In the genomic region with DNA sequence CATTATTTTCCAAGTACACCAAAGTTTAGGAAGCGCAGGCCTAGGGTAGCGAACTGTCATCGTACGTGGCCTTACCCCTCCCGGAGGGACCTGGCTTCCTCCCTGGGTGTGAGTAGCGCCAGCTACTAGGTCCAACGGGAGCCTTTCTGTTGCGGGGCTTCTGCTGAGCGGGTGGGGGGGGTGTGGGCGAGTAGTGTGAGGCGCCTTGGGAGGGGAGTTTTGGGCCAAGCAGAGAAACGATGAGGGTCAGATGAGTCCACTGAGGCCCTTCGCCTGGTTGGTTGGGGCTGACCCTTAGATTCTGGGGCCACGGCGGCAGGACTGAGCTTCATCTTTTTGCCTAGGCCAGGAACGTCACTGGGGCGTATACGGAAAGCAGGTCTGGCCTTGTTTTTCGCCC, we compare ENCODE assay signal across 8 cellular contexts. TPM values are rescaled to one million over a fixed set of nuclear protein-coding genes. Genes with fewer than 3 reads are reported as not detected.
DNase-seq lines count a peak whose midpoint lies in the region; ATAC-seq and TF ChIP-seq lines count a peak whose summit lies in the region.

No MANE protein-coding gene starts in this region.

- H3K9me3 ChIP-seq in mammary epithelial cell (replicated peaks; ENCODE audit: insufficient read depth, low read length) (no peaks in the 10 kb centered on the region), aorta (ENCODE audit: control insufficient read depth, low read length) (no peaks in the 10 kb centered on the region)

- peak overlapping the region; percentile 0 for H3K9ac ChIP-seq in mammary epithelial cell (ENCODE audit: insufficient read depth, low read length)

- no peaks in the 10 kb centered on the region for H3K27me3 ChIP-seq in mammary epithelial cell (ENCODE audit: insufficient read depth, low read length)
- no peaks in the 10 kb centered on the region for H3K27me3 ChIP-seq in aorta (ENCODE audit: control insufficient read depth in 1 of 2, insufficient read depth in 2 of 2, low read length in 1 of 2)

- peak overlapping the region; percentile 96 for H3K4me2 ChIP-seq in mammary epithelial cell (ENCODE audit: insufficient read depth, low read depth, low read length)

- in situ Hi-C loops in mammary epithelial cell (cut with MboI; ENCODE audit: low sequenced_read_pairs in 2 of 2): no loop called here

- DNase-seq in stimulated activated CD8-positive, alpha-beta memory T cell treated with anti-CD3 and anti-CD28 coated beads, Interleukin-12 subunit alpha, Interleukin-12 subunit beta, amount 100 ng/mL, for 4 hours (ENCODE audit: low read depth): peak; percentile 4
- DNase-seq in stimulated activated CD8-positive, alpha-beta memory T cell treated with anti-CD3 and anti-CD28 coated beads, Interleukin-4, amount 100 ng/mL, for 48 hours: no peak
- no peak for DNase-seq in mammary epithelial cell
- peak; percentile 30 for DNase-seq in midbrain (lab: John Stamatoyannopoulos, UW)
- peak in 1 of 2 donors; percentile 57 for DNase-seq in aorta
- no peak for DNase-seq in NCI-H2196 treated with DMSO at 0.1 percent for 48 hours (lab: John Stamatoyannopoulos, UW; ENCODE audit: unreplicated experiment)
- no peak for DNase-seq in cortex of kidney (lab: John Stamatoyannopoulos, UW)
- DNase-seq in kidney tubule cell (ENCODE audit: low spot score): no peak

- H2AFZ ChIP-seq in mammary epithelial cell (ENCODE audit: low read depth, low read length): peak overlapping the region; percentile 92

- no peaks in the 10 kb centered on the region for H3K79me2 ChIP-seq in mammary epithelial cell (ENCODE audit: insufficient read depth, low read length)

- H3K4me3 ChIP-seq in mammary epithelial cell (replicated peaks in 1 of 3; ENCODE audit: insufficient read depth in 1 of 3, low read depth in 2 of 3, low read length in 3 of 3): peak overlapping the region; percentile 63 to 78 (median 65)
- peak overlapping the region; percentile 80 to 83 for H3K4me3 ChIP-seq in aorta (ENCODE audit: low read length in 2 of 2)

- peaks cover 24% of the 10 kb centered on the region for H3K4me1 ChIP-seq in mammary epithelial cell (ENCODE audit: insufficient read depth, low read length)
- no peaks in the 10 kb centered on the region for H3K4me1 ChIP-seq in aorta (ENCODE audit: control insufficient read depth in 1 of 2, insufficient read depth in 2 of 2, low read length in 2 of 2)

- dilution Hi-C loops in mammary epithelial cell (cut with HindIII; ENCODE audit: low sequenced_read_pairs): no loop called here

- H4K20me1 ChIP-seq in mammary epithelial cell (ENCODE audit: insufficient read depth, low read length): no peaks in the 10 kb centered on the region

- no peak for ATAC-seq in aorta (ENCODE audit: low FRiP score)

- H3K27ac ChIP-seq in mammary epithelial cell (ENCODE audit: insufficient read depth, low read depth, low read length) (peak overlapping the region; percentile 2), aorta (ENCODE audit: low read depth in 1 of 2, low read length in 2 of 2) (peak overlapping the region in 1 of 2 donors; percentile 19)

- intact Hi-C loops in mammary epithelial cell (cut with micrococcal nuclease): loop anchor here (5.0 kb wide), 2 partner anchors 80 to 95 kb away; a partner anchor contains a TSS
- intact Hi-C loops in aorta (cut with DNase I): loop anchor here in 1 of 2 donors (10.0 kb wide), 1 partner anchor 212 kb away; no protein-coding TSS in a partner anchor

- BruUV-seq in mammary epithelial cell (replicated peaks; lab: Mats Ljungman, UMichigan): no TSS peak

- CTCF ChIA-PET in mammary epithelial cell (lab: Charles Lee; ENCODE audit: low non-redundant PET): no interaction called here

- TF ChIP-seq CTCF in mammary epithelial cell (conservative IDR thresholded peaks at IDR 0.05 in 1 of 2, IDR thresholded peaks at IDR 0.05 in 1 of 2; ENCODE audit: extremely low read depth in 1 of 2, insufficient read depth in 1 of 2, low read depth in 1 of 2, low read length in 2 of 2): no peak

- H3K36me3 ChIP-seq in mammary epithelial cell (ENCODE audit: insufficient read depth, low read length) (peaks cover 3% of the 10 kb centered on the region), aorta (ENCODE audit: control insufficient read depth in 1 of 2, insufficient read depth in 2 of 2, low read length in 1 of 2) (no peaks in the 10 kb centered on the region)

- WGBS in mammary epithelial cell (ENCODE audit: low coverage, missing lambda C conversion rate): 36% methylated on average over 3 of the region's 19 CpGs
- WGBS in aorta, 2 donors: 9 to 15% methylated on average over 19 of the region's 19 CpGs

RNA-seq across cellular contexts. Expression of a gene that starts 0.9 kb away (rescaled TPM):
- total RNA-seq in mammary epithelial cell: 1 to 10 TPM; 5.2 TPM
- polyA plus RNA-seq in mammary epithelial cell: 7.4 TPM
- 62.8 TPM for polyA minus RNA-seq in mammary epithelial cell
- total RNA-seq in aorta: 10 to 100 TPM in 1 of 2 donors, 1 to 10 TPM in 1; 8.6 to 23.3 TPM
- polyA plus RNA-seq in aorta: 10 to 100 TPM in 1 of 2 donors, 1 to 10 TPM in 1; 9.0 to 19.4 TPM

Comparison
In these comparisons a context has a peak if more than half of its experiments do, and no peak if none do; other contexts are left out.
1. DNase-seq: peak in stimulated activated CD8-positive, alpha-beta memory T cell treated with anti-CD3 and anti-CD28 coated beads, Interleukin-12 subunit alpha, Interleukin-12 subunit beta, amount 100 ng/mL, for 4 hours (single experiment) and midbrain (single experiment); none in stimulated activated CD8-positive, alpha-beta memory T cell treated with anti-CD3 and anti-CD28 coated beads, Interleukin-4, amount 100 ng/mL, for 48 hours (single experiment), mammary epithelial cell (single experiment), NCI-H2196 treated with DMSO at 0.1 percent for 48 hours (single experiment), cortex of kidney (single experiment) and kidney tubule cell (single experiment).